ENCODE assay signal across 1 cellular context in the genomic region with DNA sequence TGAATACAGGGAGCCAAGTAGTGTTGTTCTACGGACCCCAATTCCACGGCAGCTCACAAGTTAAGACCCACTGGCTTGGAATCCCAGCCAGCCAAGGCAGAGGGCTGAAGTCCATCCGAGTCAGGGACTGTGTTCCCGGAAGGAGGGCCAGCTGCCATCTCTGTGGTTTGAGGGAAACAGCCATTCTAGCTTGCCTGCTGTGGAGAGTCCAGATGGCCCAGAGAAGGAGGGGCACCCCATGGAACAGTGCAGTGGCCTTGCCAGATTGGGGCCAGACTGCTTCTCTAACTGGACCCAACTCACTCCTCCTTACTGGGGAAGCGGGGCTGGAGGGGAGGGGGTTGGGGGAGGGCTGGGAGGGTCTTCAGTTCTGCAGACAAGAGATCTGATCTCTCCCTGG.
TF ChIP-seq lines count a peak whose summit lies in the region.

No MANE protein-coding gene starts in this region.

TF ChIP-seq in SK-N-SH, 30 proteins besides CTCF, POLR2A, EP300 and RAD21 (continued from another document):
- TF ChIP-seq, protein P1, sequence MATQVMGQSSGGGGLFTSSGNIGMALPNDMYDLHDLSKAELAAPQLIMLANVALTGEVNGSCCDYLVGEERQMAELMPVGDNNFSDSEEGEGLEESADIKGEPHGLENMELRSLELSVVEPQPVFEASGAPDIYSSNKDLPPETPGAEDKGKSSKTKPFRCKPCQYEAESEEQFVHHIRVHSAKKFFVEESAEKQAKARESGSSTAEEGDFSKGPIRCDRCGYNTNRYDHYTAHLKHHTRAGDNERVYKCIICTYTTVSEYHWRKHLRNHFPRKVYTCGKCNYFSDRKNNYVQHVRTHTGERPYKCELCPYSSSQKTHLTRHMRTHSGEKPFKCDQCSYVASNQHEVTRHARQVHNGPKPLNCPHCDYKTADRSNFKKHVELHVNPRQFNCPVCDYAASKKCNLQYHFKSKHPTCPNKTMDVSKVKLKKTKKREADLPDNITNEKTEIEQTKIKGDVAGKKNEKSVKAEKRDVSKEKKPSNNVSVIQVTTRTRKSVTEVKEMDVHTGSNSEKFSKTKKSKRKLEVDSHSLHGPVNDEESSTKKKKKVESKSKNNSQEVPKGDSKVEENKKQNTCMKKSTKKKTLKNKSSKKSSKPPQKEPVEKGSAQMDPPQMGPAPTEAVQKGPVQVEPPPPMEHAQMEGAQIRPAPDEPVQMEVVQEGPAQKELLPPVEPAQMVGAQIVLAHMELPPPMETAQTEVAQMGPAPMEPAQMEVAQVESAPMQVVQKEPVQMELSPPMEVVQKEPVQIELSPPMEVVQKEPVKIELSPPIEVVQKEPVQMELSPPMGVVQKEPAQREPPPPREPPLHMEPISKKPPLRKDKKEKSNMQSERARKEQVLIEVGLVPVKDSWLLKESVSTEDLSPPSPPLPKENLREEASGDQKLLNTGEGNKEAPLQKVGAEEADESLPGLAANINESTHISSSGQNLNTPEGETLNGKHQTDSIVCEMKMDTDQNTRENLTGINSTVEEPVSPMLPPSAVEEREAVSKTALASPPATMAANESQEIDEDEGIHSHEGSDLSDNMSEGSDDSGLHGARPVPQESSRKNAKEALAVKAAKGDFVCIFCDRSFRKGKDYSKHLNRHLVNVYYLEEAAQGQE (IDR thresholded peaks at IDR 0.05; ENCODE audit: low read depth, low read length) = no peak
- TF ChIP-seq RCOR1 (IDR thresholded peaks at IDR 0.05; ENCODE audit: low read length) = no peak
- TF ChIP-seq NFIC (IDR thresholded peaks at IDR 0.05; ENCODE audit: borderline replicate concordance) = no peak
- TF ChIP-seq FOXJ3 (CRISPR knock-in tag; IDR thresholded peaks at IDR 0.05) = no peak
- TF ChIP-seq RXRA (IDR thresholded peaks at IDR 0.05; ENCODE audit: borderline replicate concordance, low read depth) = no peak
- TF ChIP-seq MXI1 (IDR thresholded peaks at IDR 0.05; ENCODE audit: low read depth, low read length) = no peak
- no peak for TF ChIP-seq FOXM1 (IDR thresholded peaks at IDR 0.05; ENCODE audit: low read depth)
- TF ChIP-seq TAF1 (IDR thresholded peaks at IDR 0.05; ENCODE audit: borderline replicate concordance, low read depth, low read length) = no peak
